Comparison of ENCODE assay signal across 8 cellular contexts in genomic region chr5:136424835-136425694, GRCh38. TPM values are rescaled to one million over a fixed set of nuclear protein-coding genes. Genes with fewer than 3 reads are reported as not detected.
DNase-seq lines count a peak whose midpoint lies in the region; ATAC-seq and TF ChIP-seq lines count a peak whose summit lies in the region.

No MANE protein-coding gene starts in this region.

- ATAC-seq in CD8-positive, alpha-beta T cell: no peak
- ATAC-seq in GM18907 (IDR thresholded peaks at IDR 0.05; ENCODE audit: unreplicated experiment) (peak; percentile 78), HG03378 (IDR thresholded peaks at IDR 0.05; ENCODE audit: unreplicated experiment) (peak; percentile 59), GM18873 (IDR thresholded peaks at IDR 0.05; ENCODE audit: low FRiP score, unreplicated experiment) (no peak)

- H3K36me3 ChIP-seq in CD8-positive, alpha-beta T cell (ENCODE audit: insufficient read depth, low read length): no peaks in the 10 kb centered on the region
- H3K36me3 ChIP-seq in prostate gland: no peaks in the 10 kb centered on the region

- no peaks in the 10 kb centered on the region for H3K36me3 Mint-ChIP-seq in CD8-positive, alpha-beta T cell

- no peaks in the 10 kb centered on the region for H3K4me1 ChIP-seq in CD8-positive, alpha-beta T cell (ENCODE audit: insufficient read depth, low read length)
- no peaks in the 10 kb centered on the region for H3K4me1 ChIP-seq in prostate gland (replicated peaks)

- no peaks in the 10 kb centered on the region for H3K4me1 Mint-ChIP-seq in CD8-positive, alpha-beta T cell (ENCODE audit: low read depth)

- H3K9me3 Mint-ChIP-seq in CD8-positive, alpha-beta T cell: no peaks in the 10 kb centered on the region

- POLR2A ChIA-PET in CD8-positive, alpha-beta T cell (lab: Charles Lee): no interaction called here

- 22% methylated on average over 12 of the region's 12 CpGs for WGBS in prostate gland

- H3K9me3 ChIP-seq in CD8-positive, alpha-beta T cell (ENCODE audit: low read length): no peaks in the 10 kb centered on the region
- no peaks in the 10 kb centered on the region for H3K9me3 ChIP-seq in prostate gland

- intact Hi-C loops in CD8-positive, alpha-beta T cell (cut with DNase I, micrococcal nuclease): no loop called here
- intact Hi-C loops in prostate gland (cut with DNase I): no loop called here

- no peaks in the 10 kb centered on the region for H3K27me3 ChIP-seq in CD8-positive, alpha-beta T cell (ENCODE audit: insufficient read depth, low read length)
- no peaks in the 10 kb centered on the region for H3K27me3 ChIP-seq in prostate gland (replicated peaks; ENCODE audit: insufficient read depth)

- no peak overlapping the region for H3K4me3 Mint-ChIP-seq in CD8-positive, alpha-beta T cell

- DNase-seq in CD8-positive, alpha-beta T cell: peak in 5 of 7 experiments; percentile 3 to 27 (median 20)
- DNase-seq in NCI-H748 treated with DMSO at 0.1 percent for 48 hours (lab: John Stamatoyannopoulos, UW) (peak; percentile 47), activated T-cell treated with anti-CD3 and anti-CD28 coated beads for 48 hours (ENCODE audit: low read depth) (peak; percentile 34), glomerular visceral epithelial cell (ENCODE audit: extremely low spot score) (peak; percentile 63), prostate gland (ENCODE audit: low spot score) (peak; percentile 69)

- no peak overlapping the region for H3K27ac ChIP-seq in CD8-positive, alpha-beta T cell (ENCODE audit: low read depth, low read length)
- no peak overlapping the region for H3K27ac ChIP-seq in prostate gland

- H3K27me3 Mint-ChIP-seq in CD8-positive, alpha-beta T cell (ENCODE audit: low read depth): no peaks in the 10 kb centered on the region

- H3K4me3 ChIP-seq in CD8-positive, alpha-beta T cell (ENCODE audit: low read depth, low read length): no peak overlapping the region
- no peak overlapping the region for H3K4me3 ChIP-seq in prostate gland

- no peak for TF ChIP-seq POLR2A in prostate gland (IDR thresholded peaks at IDR 0.05)

- H3K27ac Mint-ChIP-seq in CD8-positive, alpha-beta T cell: no peak overlapping the region

- TF ChIP-seq CTCF in CD8-positive, alpha-beta T cell (IDR thresholded peaks at IDR 0.05): no peak
- peak; percentile 13 to 79 (median 54) for TF ChIP-seq CTCF in prostate gland (IDR thresholded peaks at IDR 0.05)

- CTCF ChIA-PET in CD8-positive, alpha-beta T cell (lab: Charles Lee): no interaction called here

RNA-seq across cellular contexts. Expression of gene TRPC7, which starts 59.7 kb away (rescaled TPM):
- total RNA-seq in CD8-positive, alpha-beta T cell: not detected
- total RNA-seq in prostate gland: under 1 TPM in 1 of 2 donors, not detected in 1; 0.28 TPM

Comparison
In these comparisons a context has a peak if more than half of its experiments do, and no peak if none do; other contexts are left out.
1. ATAC-seq: peak in GM18907 (single experiment) and HG03378 (single experiment); none in CD8-positive, alpha-beta T cell (single experiment) and GM18873 (single experiment).
2. Peak in every context shown above with its lines, with median percentiles within 50 percentile points of each other: DNase-seq.